ENCODE assay signal across 8 cellular contexts in genomic region chr1:27332536-27333281, GRCh38. TPM values are rescaled to one million over a fixed set of nuclear protein-coding genes. Genes with fewer than 3 reads are reported as not detected.
A peak's percentile ranks its signal among the peaks of the same experiment; 100 is the strongest.
DNase-seq lines count a peak whose midpoint lies in the region; ATAC-seq, FAIRE-seq and TF ChIP-seq lines count a peak whose summit lies in the region.

No MANE protein-coding gene starts in this region.

- ATAC-seq in GM19452 (IDR thresholded peaks at IDR 0.05; ENCODE audit: unreplicated experiment) = no peak

- DNase-seq in NCI-H345 (lab: John Stamatoyannopoulos, UW) (peak; percentile 17), NCI-H345 treated with DMSO at 0.1 percent for 48 hours (lab: John Stamatoyannopoulos, UW; ENCODE audit: unreplicated experiment) (no peak), NCI-H82 treated with DMSO at 0.1 percent for 48 hours (lab: John Stamatoyannopoulos, UW; ENCODE audit: unreplicated experiment) (peak; percentile 15), activated T-helper 1 cell treated with Interleukin-2 at 50 U/mL for 16 hours (ENCODE audit: low read depth) (peak; percentile 32), frontal cortex (ENCODE audit: low spot score in 2 of 2) (peak; percentile 59 to 81), posterior cingulate gyrus (peak in 7 of 10 donors; percentile 33 to 93 (median 59)), H54 (ENCODE audit: insufficient read length, low spot score) (no peak)

- intact Hi-C loops in posterior cingulate gyrus (cut with DNase I) = loop anchor here (10.0 kb wide), 1 partner anchor 52 kb away; the partner anchor contains the start of gene CD164L2

- TF ChIP-seq POLR2A in H54 (IDR thresholded peaks at IDR 0.05; ENCODE audit: low read depth, low read length) = no peak

- FAIRE-seq in frontal cortex (lab: Jason Lieb, UNC) = no peak
- no peak for FAIRE-seq in H54 (lab: Jason Lieb, UNC)

RNA-seq across cellular contexts. Expression of gene SYTL1, which starts 9.1 kb away (rescaled TPM):
- total RNA-seq in frontal cortex = not detected

RNA-seq across cellular contexts. Expression of gene TMEM222, which starts 10.7 kb away (rescaled TPM):
- 19.6 TPM for total RNA-seq in frontal cortex

RNA-seq across cellular contexts. Expression of gene MAP3K6, which starts 34.1 kb away (rescaled TPM):
- total RNA-seq in frontal cortex = 0.82 TPM

RNA-seq across cellular contexts. Expression of gene FCN3, which starts 41.9 kb away (rescaled TPM):
- not detected for total RNA-seq in frontal cortex

RNA-seq across cellular contexts. Expression of gene CD164L2, which starts 50.4 kb away (rescaled TPM):
- not detected for total RNA-seq in frontal cortex

Comparison
In these comparisons a context has a peak if more than half of its experiments do, and no peak if none do; other contexts are left out.
1. DNase-seq: peak in NCI-H345 (single experiment), NCI-H82 treated with DMSO at 0.1 percent for 48 hours (single experiment), activated T-helper 1 cell treated with Interleukin-2 at 50 U/mL for 16 hours (single experiment), frontal cortex (2 of 2) and posterior cingulate gyrus (7 of 10); none in NCI-H345 treated with DMSO at 0.1 percent for 48 hours (single experiment) and H54 (single experiment).